ENCODE assay signal across 9 cellular contexts in genomic region chr22:21937041-21937820, GRCh38. TPM values are rescaled to one million over a fixed set of nuclear protein-coding genes. Genes with fewer than 3 reads are reported as not detected.
DNase-seq lines count a peak whose midpoint lies in the region; ATAC-seq, FAIRE-seq and TF ChIP-seq lines count a peak whose summit lies in the region.
"Had no signal": no experiment of that assay in that cellular context is flagged by ENCODE, and none has a peak within 500 bp of the region (broad histone marks: within the 10 kb centered on the region; RNA-seq: fewer than 3 reads in every experiment).

No MANE protein-coding gene starts in this region.

- peaks cover 26% of the 10 kb centered on the region for H3K4me1 ChIP-seq in astrocyte (ENCODE audit: insufficient read depth, low read length)

- H3K9me3 Mint-ChIP-seq in astrocyte (ENCODE audit: unreplicated experiment), result peaks cover 4% of the 10 kb centered on the region

- H3K9me3 ChIP-seq in KOPT-K1 (ENCODE audit: insufficient read depth, low read length, poor library complexity, severe bottlenecking), result no peaks in the 10 kb centered on the region
- no peaks in the 10 kb centered on the region for H3K9me3 ChIP-seq in astrocyte (ENCODE audit: insufficient read depth, low read depth, low read length)

- peaks cover 11% of the 10 kb centered on the region for H3K36me3 Mint-ChIP-seq in astrocyte (ENCODE audit: low read depth, unreplicated experiment)

- no peak for ATAC-seq in left lobe of liver
- ATAC-seq in GM18870 (IDR thresholded peaks at IDR 0.05; ENCODE audit: unreplicated experiment), result no peak
- ATAC-seq in HG03439 (IDR thresholded peaks at IDR 0.05; ENCODE audit: unreplicated experiment), result no peak

- FAIRE-seq in astrocyte (lab: Jason Lieb, UNC), result no peak
- FAIRE-seq: frontal cortex had no signal

- H3K9ac ChIP-seq in astrocyte (ENCODE audit: low read length), result peak overlapping the region; percentile 81

- H3K4me2 ChIP-seq in astrocyte (ENCODE audit: low read length), result peak overlapping the region; percentile 81

- H3K4me1 Mint-ChIP-seq in astrocyte (ENCODE audit: low read depth, unreplicated experiment), result peaks cover 23% of the 10 kb centered on the region

- H3K4me3 Mint-ChIP-seq in astrocyte (ENCODE audit: unreplicated experiment), result peak overlapping the region; percentile 73

- TF ChIP-seq CTCF in astrocyte (IDR thresholded peaks at IDR 0.05; ENCODE audit: insufficient read depth, low read depth, low read length), result no peak

- H3K27ac Mint-ChIP-seq in astrocyte (ENCODE audit: unreplicated experiment), result peak overlapping the region; percentile 94

- no peak for DNase-seq in astrocyte (ENCODE audit: low read depth)
- DNase-seq in left lobe of liver (ENCODE audit: low spot score), result peak; percentile 49
- peak in 40 of 49 donors; percentile 25 to 73 (median 51) for DNase-seq in substantia nigra (lab: John Stamatoyannopoulos, UW)
- no peak for DNase-seq in DMS53 (lab: John Stamatoyannopoulos, UW)
- no peak for DNase-seq in cerebellar cortex (ENCODE audit: low spot score)

- no peaks in the 10 kb centered on the region for H3K27me3 ChIP-seq in astrocyte (ENCODE audit: insufficient read depth, low read length)

- H3K36me3 ChIP-seq in KOPT-K1 (ENCODE audit: insufficient read depth, low read length) (peaks cover 19% of the 10 kb centered on the region; the same call in 1 of the 2 replicates), astrocyte (ENCODE audit: insufficient read depth, low read length) (peaks cover 2% of the 10 kb centered on the region)

- H3K4me3 ChIP-seq in astrocyte (ENCODE audit: insufficient read depth, low read depth, low read length), result peak overlapping the region; percentile 49

- H2AFZ ChIP-seq in astrocyte (ENCODE audit: low read depth, low read length), result peak overlapping the region; percentile 69

- H3K79me2 ChIP-seq in astrocyte (ENCODE audit: insufficient read depth, low read length), result peaks cover 12% of the 10 kb centered on the region

- no peaks in the 10 kb centered on the region for H3K27me3 Mint-ChIP-seq in astrocyte (ENCODE audit: low read depth, unreplicated experiment)

- H3K27ac ChIP-seq in KOPT-K1 (ENCODE audit: low read depth, low read length, poor library complexity, severe bottlenecking) (peak overlapping the region; percentile 62), astrocyte (ENCODE audit: low read depth, low read length) (peak overlapping the region; percentile 79), substantia nigra (ENCODE audit: low read depth, low read length, poor library complexity, severe bottlenecking) (peak overlapping the region; percentile 88)

- no peaks in the 10 kb centered on the region for H4K20me1 ChIP-seq in astrocyte (ENCODE audit: insufficient read depth, low read length)

RNA-seq across cellular contexts. Expression of gene PPM1F, which starts 15.4 kb away (rescaled TPM):
- total RNA-seq in astrocyte (24.2 and 27.9 TPM in 2 replicates), left lobe of liver (8.4 TPM)

RNA-seq across cellular contexts. Expression of gene TOP3B, which starts 45.4 kb away (rescaled TPM):
- total RNA-seq in astrocyte (27.5 and 37.3 TPM in 2 replicates), left lobe of liver (24.0 TPM)

Comparison
In these comparisons a context has a peak if more than half of its experiments do, and no peak if none do; other contexts are left out.
1. DNase-seq: peak in left lobe of liver (single experiment) and substantia nigra (40 of 49); none in astrocyte (single experiment), DMS53 (single experiment) and cerebellar cortex (single experiment).
2. Peak in every context shown above with its lines, with median percentiles within 50 percentile points of each other: H3K27ac ChIP-seq.